8 cellular contexts compared by ENCODE assay signal in the genomic region with DNA sequence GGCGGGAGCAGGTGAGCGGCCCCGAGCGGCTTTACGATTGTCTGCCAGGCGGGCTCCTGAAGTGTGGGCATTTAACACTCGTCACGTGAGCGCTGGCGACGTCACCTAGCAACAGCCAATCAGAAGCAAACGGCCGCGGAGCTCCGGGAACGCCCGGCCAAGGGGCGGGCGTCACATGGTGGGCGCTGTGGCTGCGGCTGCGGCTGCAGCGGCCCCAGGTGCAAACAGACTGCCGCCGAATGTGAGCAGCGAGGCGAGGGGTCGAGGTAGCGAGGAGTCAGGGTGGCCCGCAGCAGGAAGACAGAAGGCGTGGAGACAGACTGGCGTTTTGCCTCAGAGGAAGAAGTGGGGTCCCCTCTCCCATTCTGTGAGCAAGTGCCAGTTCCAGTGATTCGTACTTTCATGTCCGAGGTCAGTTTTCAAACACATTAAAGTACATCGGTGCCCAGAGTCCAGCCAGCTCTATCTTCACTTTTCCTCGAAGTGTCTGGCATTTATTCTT. TPM values are rescaled to one million over a fixed set of nuclear protein-coding genes. Genes with fewer than 3 reads are reported as not detected.
DNase-seq lines count a peak whose midpoint lies in the region; ATAC-seq and TF ChIP-seq lines count a peak whose summit lies in the region.

A gene (minus strand): TSS at position 43 of the 502 bp plus-strand sequence. CDS start 362 bp downstream, outside the sequence.

- H3K9me3 Mint-ChIP-seq in activated T-helper 2 cell treated with anti-CD3 and anti-CD28 coated beads, Interferon-gamma antibody, Interleukin-2, Interleukin-4, amounts not matched to agents 10 μg/mL and 5 μg/mL and 100 μg/mL, durations not matched to agents 14 hours and 24 hours and 36 hours, result no peaks in the 10 kb centered on the region

- peaks cover 45% of the 10 kb centered on the region for H3K4me1 Mint-ChIP-seq in activated T-helper 2 cell treated with anti-CD3 and anti-CD28 coated beads, Interferon-gamma antibody, Interleukin-2, Interleukin-4, amounts not matched to agents 10 μg/mL and 5 μg/mL and 100 μg/mL, durations not matched to agents 14 hours and 24 hours and 36 hours (ENCODE audit: low read depth)

- intact Hi-C loops in activated T-helper 2 cell treated with anti-CD3 and anti-CD28 coated beads, Interferon-gamma antibody, Interleukin-2, Interleukin-4, amounts not matched to agents 10 μg/mL and 5 μg/mL and 100 μg/mL, durations not matched to agents 14 hours and 24 hours and 36 hours (cut with micrococcal nuclease), result loop anchor here (1.0 to 2.0 kb wide), 2 partner anchors 11 to 504 kb away; no protein-coding TSS in a partner anchor
- intact Hi-C loops in upper lobe of right lung (cut with DNase I), result no loop called here

- peak within 1 kb of the TSS; percentile 59 for H2AFZ ChIP-seq in DND-41 (ENCODE audit: low read depth, low read length)

- peak; percentile 91 for DNase-seq in DND-41
- DNase-seq in HuH-7 (ENCODE audit: low spot score), result peak; percentile 98
- DNase-seq in OCI-M2 (lab: John Stamatoyannopoulos, UW; ENCODE audit: unreplicated experiment), result peak; percentile 58
- peak; percentile 54 for DNase-seq in activated T-helper 2 cell treated with anti-CD3 and anti-CD28 coated beads, Interferon-gamma antibody, Interleukin-2, Interleukin-4, amounts not matched to agents 10 μg/mL and 5 μg/mL and 100 μg/mL, durations not matched to agents 14 hours and 24 hours and 36 hours (ENCODE audit: low spot score)
- peak; percentile 66 for DNase-seq in foreskin melanocyte
- peak; percentile 86 for DNase-seq in upper lobe of right lung

- H3K27me3 Mint-ChIP-seq in activated T-helper 2 cell treated with anti-CD3 and anti-CD28 coated beads, Interferon-gamma antibody, Interleukin-2, Interleukin-4, amounts not matched to agents 10 μg/mL and 5 μg/mL and 100 μg/mL, durations not matched to agents 14 hours and 24 hours and 36 hours (ENCODE audit: low read depth), result peaks cover 66% of the 10 kb centered on the region

- peak within 1 kb of the TSS; percentile 55 for H3K27ac ChIP-seq in DND-41 (ENCODE audit: low read length)
- H3K27ac ChIP-seq in neutrophil, result no peak within 1 kb of the TSS
- H3K27ac ChIP-seq in upper lobe of right lung, result no peak within 1 kb of the TSS

- H3K36me3 ChIP-seq in DND-41 (ENCODE audit: insufficient read depth, low read length) (no peaks in the 10 kb centered on the region), neutrophil (no peaks in the 10 kb centered on the region), upper lobe of right lung (no peaks in the 10 kb centered on the region)

- H3K4me3 Mint-ChIP-seq in activated T-helper 2 cell treated with anti-CD3 and anti-CD28 coated beads, Interferon-gamma antibody, Interleukin-2, Interleukin-4, amounts not matched to agents 10 μg/mL and 5 μg/mL and 100 μg/mL, durations not matched to agents 14 hours and 24 hours and 36 hours (ENCODE audit: low read depth), result peak within 1 kb of the TSS; percentile 77

- peak within 1 kb of the TSS; percentile 96 for H3K4me2 ChIP-seq in DND-41 (ENCODE audit: insufficient read depth, low read length)

- H3K36me3 Mint-ChIP-seq in activated T-helper 2 cell treated with anti-CD3 and anti-CD28 coated beads, Interferon-gamma antibody, Interleukin-2, Interleukin-4, amounts not matched to agents 10 μg/mL and 5 μg/mL and 100 μg/mL, durations not matched to agents 14 hours and 24 hours and 36 hours (ENCODE audit: low read depth), result peaks cover 4% of the 10 kb centered on the region

- peak within 1 kb of the TSS; percentile 29 to 66; a peak in 3 of 4 replicates for H3K4me3 ChIP-seq in DND-41 (ENCODE audit: low read depth in 1 of 2, low read length in 2 of 2)
- H3K4me3 ChIP-seq in neutrophil (ENCODE audit: low read depth in 1 of 2, low read length in 1 of 2), result peak within 1 kb of the TSS; percentile 57 to 95
- peak within 1 kb of the TSS; percentile 54 for H3K4me3 ChIP-seq in upper lobe of right lung

- H3K9ac ChIP-seq in DND-41 (ENCODE audit: low read depth, low read length), result peak within 1 kb of the TSS; percentile 36

- H4K20me1 ChIP-seq in DND-41 (ENCODE audit: insufficient read depth, low read length), result 0 out of 2 replicates have a peak, but pooled peaks cover 5% of the 10 kb centered on the region

- H3K9me3 ChIP-seq in DND-41 (ENCODE audit: insufficient read depth, low read length, severe bottlenecking) (no peaks in the 10 kb centered on the region), neutrophil (no peaks in the 10 kb centered on the region), upper lobe of right lung (no peaks in the 10 kb centered on the region)

- H3K79me2 ChIP-seq in DND-41 (ENCODE audit: insufficient read depth, low read length), result no peaks in the 10 kb centered on the region

- H3K27me3 ChIP-seq in DND-41 (ENCODE audit: insufficient read depth, low read length, poor library complexity) (peaks cover 14% of the 10 kb centered on the region), neutrophil (peaks cover 100% of the 10 kb centered on the region), upper lobe of right lung (peaks cover 100% of the 10 kb centered on the region)

- ATAC-seq in DND-41 (ENCODE audit: insufficient read depth, low read depth), result peak; percentile 84
- peak; percentile 74 for ATAC-seq in GM21529 (IDR thresholded peaks at IDR 0.05; ENCODE audit: unreplicated experiment)
- ATAC-seq in upper lobe of right lung, result peak; percentile 68

- no peak within 1 kb of the TSS for H3K27ac Mint-ChIP-seq in activated T-helper 2 cell treated with anti-CD3 and anti-CD28 coated beads, Interferon-gamma antibody, Interleukin-2, Interleukin-4, amounts not matched to agents 10 μg/mL and 5 μg/mL and 100 μg/mL, durations not matched to agents 14 hours and 24 hours and 36 hours

- peak; percentile 10 for TF ChIP-seq CTCF in DND-41 (IDR thresholded peaks at IDR 0.05; ENCODE audit: borderline replicate concordance, extremely low read depth, low read length, poor library complexity, severe bottlenecking)
- TF ChIP-seq CTCF in neutrophil (IDR thresholded peaks at IDR 0.05), result no peak
- no peak for TF ChIP-seq CTCF in upper lobe of right lung (IDR thresholded peaks at IDR 0.05)

- H3K4me1 ChIP-seq in DND-41 (ENCODE audit: insufficient read depth, low read length) (peaks cover 26% of the 10 kb centered on the region), neutrophil (ENCODE audit: control insufficient read depth in 1 of 2, insufficient read depth in 1 of 2, low read depth in 1 of 2, low read length in 1 of 2) (peaks cover 70 to 79% of the 10 kb centered on the region in 2 experiments), upper lobe of right lung (peaks cover 48% of the 10 kb centered on the region)

RNA-seq across cellular contexts. Expression of the gene that starts here (rescaled TPM):
- total RNA-seq in activated T-helper 2 cell treated with anti-CD3 and anti-CD28 coated beads, Interferon-gamma antibody, Interleukin-2, Interleukin-4, amounts not matched to agents 10 μg/mL and 5 μg/mL and 100 μg/mL, durations not matched to agents 14 hours and 24 hours and 36 hours, result 0.14 TPM in 1 of 2 replicates, not detected in the other
- total RNA-seq in upper lobe of right lung, result not detected

Comparison
In these comparisons a context has a peak if more than half of its experiments do, and no peak if none do; other contexts are left out.
1. Peak in DNase-seq in activated T-helper 2 cell treated with anti-CD3 and anti-CD28 coated beads, Interferon-gamma antibody, Interleukin-2, Interleukin-4, amounts not matched to agents 10 μg/mL and 5 μg/mL and 100 μg/mL, durations not matched to agents 14 hours and 24 hours and 36 hours; RNA of the gene not detected or under 1 TPM.
2. Peak in DNase-seq, ATAC-seq and H3K4me3 ChIP-seq in upper lobe of right lung; RNA of the gene not detected or under 1 TPM.